Comparison of ENCODE assay signal across 28 cellular contexts in the genomic region with DNA sequence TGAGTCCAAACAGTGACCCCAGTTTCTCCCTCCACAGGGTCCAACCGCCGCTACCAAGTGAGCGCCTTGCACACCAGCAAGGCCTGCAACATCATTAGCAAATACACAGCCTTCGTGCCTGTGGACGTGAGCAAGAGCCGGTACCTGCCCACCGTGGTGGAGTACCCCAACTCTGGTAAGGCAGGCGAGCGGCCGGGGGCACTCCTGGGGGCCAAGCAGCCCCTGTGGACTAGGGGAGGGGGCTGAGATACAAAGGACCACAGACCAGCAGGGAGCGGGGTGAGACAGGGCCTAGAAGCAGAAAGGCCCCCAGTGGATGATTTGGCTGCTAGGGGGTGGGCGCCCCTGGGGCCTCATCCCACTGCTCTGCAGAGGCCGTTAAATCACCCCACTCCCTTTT. TPM values are rescaled to one million over a fixed set of nuclear protein-coding genes. Genes with fewer than 3 reads are reported as not detected.
DNase-seq lines count a peak whose midpoint lies in the region; ATAC-seq, FAIRE-seq and TF ChIP-seq lines count a peak whose summit lies in the region.
"Had no signal": no experiment of that assay in that cellular context is flagged by ENCODE, and none has a peak within 500 bp of the region (broad histone marks: within the 10 kb centered on the region; RNA-seq: fewer than 3 reads in every experiment).

No MANE protein-coding gene starts in this region.

- no peak for TF ChIP-seq RAD21 in IMR-90 (IDR thresholded peaks at IDR 0.05; ENCODE audit: low read length)

- peak overlapping the region; percentile 15 for H2AFZ ChIP-seq in IMR-90 (replicated peaks; ENCODE audit: low read length, poor library complexity)
- H2AFZ ChIP-seq in neuronal stem cell (ENCODE audit: low read length), result no peak overlapping the region

- TF ChIP-seq POLR2A in IMR-90 (IDR thresholded peaks at IDR 0.05; ENCODE audit: low read depth, low read length), result no peak
- no peak for TF ChIP-seq POLR2A in vagina (IDR thresholded peaks at IDR 0.05)

- H4K8ac ChIP-seq in IMR-90 (ENCODE audit: low read depth in 2 of 2, low read length in 2 of 2), result no peak overlapping the region
- H4K8ac ChIP-seq in neuronal stem cell (ENCODE audit: low read depth, low read length), result no peak overlapping the region

- in situ Hi-C loops in IMR-90 (cut with MboI; ENCODE audit: low sequenced_read_pairs), result no loop called here

- H2AK9ac ChIP-seq in IMR-90 (replicated peaks; ENCODE audit: low read depth, low read length, poor library complexity), result no peak overlapping the region

- H3K4me3 ChIP-seq in IMR-90 (ENCODE audit: insufficient read depth, low read depth, low read length) (no peak overlapping the region), kidney (ENCODE audit: low read length in 2 of 2) (no peak overlapping the region), neuronal stem cell (ENCODE audit: low read length in 2 of 2) (no peak overlapping the region), vagina (no peak overlapping the region)
- H3K4me3 ChIP-seq: BLaER1 had no signal

- H3K9ac ChIP-seq in IMR-90 (ENCODE audit: low read depth, low read length) (no peak overlapping the region), kidney (ENCODE audit: low read length in 2 of 2) (no peak overlapping the region), neuronal stem cell (ENCODE audit: low read depth, low read length, poor library complexity) (no peak overlapping the region)
- H3K9ac ChIP-seq: BLaER1 had no signal

- H2BK120ac ChIP-seq in IMR-90 (ENCODE audit: low read depth, low read length) (no peak overlapping the region), neuronal stem cell (ENCODE audit: low read depth, low read length) (peak overlapping the region; percentile 54)

- H3K79me1 ChIP-seq in IMR-90 (ENCODE audit: low read depth in 1 of 2, low read length in 2 of 2) (no peaks in the 10 kb centered on the region), neuronal stem cell (ENCODE audit: low read depth, low read length) (no peaks in the 10 kb centered on the region)

- WGBS in IMR-90 (ENCODE audit: extremely low coverage in 2 of 2, insufficient read length in 1 of 2), 2 experiments, result 80% methylated on average over 1 of the region's 13 CpGs; no CpG with 5 or more reads in 1 of the 2 experiments
- no CpG with 5 or more reads among the region's 13 CpGs for WGBS in neuronal stem cell (ENCODE audit: extremely low coverage in 2 of 2, insufficient read length in 2 of 2, insufficient replicate concordance in 1 of 2), 2 donors

- dilution Hi-C loops in IMR-90 (cut with HindIII; ENCODE audit: low sequenced_read_pairs, unreplicated experiment), result no loop called here

- H3K27ac ChIP-seq in IMR-90 (ENCODE audit: insufficient read depth, low read length) (no peak overlapping the region), kidney (ENCODE audit: low read depth in 2 of 2, low read length in 2 of 2) (no peak overlapping the region), neuronal stem cell (replicated peaks; ENCODE audit: low read length) (no peak overlapping the region), vagina (no peak overlapping the region)
- H3K27ac ChIP-seq: BLaER1 had no signal

- no peak overlapping the region for H4K91ac ChIP-seq in IMR-90 (ENCODE audit: insufficient read depth, low read depth, low read length)
- H4K91ac ChIP-seq in neuronal stem cell (ENCODE audit: low read depth, low read length, poor library complexity), result no peak overlapping the region

- no peak overlapping the region for H3K23ac ChIP-seq in IMR-90 (ENCODE audit: low read depth, low read length)
- no peak overlapping the region for H3K23ac ChIP-seq in neuronal stem cell (ENCODE audit: low read depth, low read length, poor library complexity)

- no peak overlapping the region for H3K4me2 ChIP-seq in IMR-90 (ENCODE audit: low read depth, low read length)
- H3K4me2 ChIP-seq in neuronal stem cell (ENCODE audit: insufficient read depth, low read length, poor library complexity, severe bottlenecking), result no peak overlapping the region
- H3K4me2 ChIP-seq: BLaER1 had no signal

- intact Hi-C loops in IMR-90 (cut with micrococcal nuclease) (no loop called here), kidney (cut with DNase I) (no loop called here), posterior vena cava (cut with DNase I) (no loop called here), vagina (cut with DNase I) (no loop called here)

- no peak overlapping the region for H3K18ac ChIP-seq in IMR-90 (ENCODE audit: low read depth, low read length)
- peak overlapping the region; percentile 87 for H3K18ac ChIP-seq in neuronal stem cell (ENCODE audit: low read length)

- H2AK5ac ChIP-seq in IMR-90 (ENCODE audit: low read depth, low read length) (no peak overlapping the region), neuronal stem cell (ENCODE audit: low read depth, low read length) (no peak overlapping the region)

- no peak for TF ChIP-seq CTCF in IMR-90 (conservative IDR thresholded peaks at IDR 0.05; ENCODE audit: low read depth, low read length)
- TF ChIP-seq CTCF in kidney (IDR thresholded peaks at IDR 0.05; ENCODE audit: borderline replicate concordance, extremely low read depth, insufficient read depth), result no peak
- no peak for TF ChIP-seq CTCF in vagina (IDR thresholded peaks at IDR 0.05)

- H3K4ac ChIP-seq in IMR-90 (ENCODE audit: low read depth, low read length) (no peak overlapping the region), neuronal stem cell (ENCODE audit: low read length) (no peak overlapping the region)

- peak overlapping the region; percentile 84 for H2BK12ac ChIP-seq in neuronal stem cell (ENCODE audit: low read length)

- H2BK20ac ChIP-seq in IMR-90 (ENCODE audit: low read depth, low read length), result no peak overlapping the region

- no TSS peak for BruUV-seq in IMR-90 (replicated peaks; lab: Mats Ljungman, UMichigan)

- no peaks in the 10 kb centered on the region for H4K20me1 ChIP-seq in IMR-90 (ENCODE audit: insufficient read depth, low read length)
- H4K20me1 ChIP-seq: BLaER1 had no signal

- no peak overlapping the region for H2BK5ac ChIP-seq in IMR-90 (ENCODE audit: low read depth, low read length, poor library complexity, severe bottlenecking)
- no peak overlapping the region for H2BK5ac ChIP-seq in neuronal stem cell (ENCODE audit: low read length)

- H2BK15ac ChIP-seq in IMR-90 (ENCODE audit: low read depth, low read length) (no peak overlapping the region), neuronal stem cell (ENCODE audit: low read length) (peak overlapping the region; percentile 95)

- H3K9me1 ChIP-seq in IMR-90 (ENCODE audit: insufficient read depth, low read length), result no peaks in the 10 kb centered on the region

- no peak for ATAC-seq in IMR-90 (ENCODE audit: low read depth)

- H3K14ac ChIP-seq in IMR-90 (replicated peaks; ENCODE audit: low read depth, low read length) (no peak overlapping the region), neuronal stem cell (ENCODE audit: low read length) (no peak overlapping the region)

- H3K27me3 ChIP-seq in IMR-90 (ENCODE audit: control insufficient read depth, insufficient read depth, low read length), result peaks cover 27% of the 10 kb centered on the region
- H3K27me3 ChIP-seq in neuronal stem cell (ENCODE audit: control insufficient read depth in 3 of 3, insufficient read depth in 3 of 3, low read depth in 1 of 3, low read length in 3 of 3), result peaks cover 0 to 28% (median 0%) of the 10 kb centered on the region in 3 experiments
- no peaks in the 10 kb centered on the region for H3K27me3 ChIP-seq in vagina
- H3K27me3 ChIP-seq: BE2C, BLaER1 had no signal

- no peak overlapping the region for H4K5ac ChIP-seq in IMR-90 (ENCODE audit: low read depth, low read length)

- CTCF ChIA-PET in IMR-90 (lab: Yijun Ruan, JAX), result no interaction called here

- 0 out of 2 replicates have a peak, but pooled peaks cover 2% of the 10 kb centered on the region for H3K9me3 ChIP-seq in IMR-90 (ENCODE audit: control insufficient read depth, insufficient read depth, low read length)
- H3K9me3 ChIP-seq in kidney (ENCODE audit: control insufficient read depth in 1 of 2, low read length in 2 of 2), result no peaks in the 10 kb centered on the region
- no peaks in the 10 kb centered on the region for H3K9me3 ChIP-seq in neuronal stem cell (replicated peaks in 1 of 2; ENCODE audit: control insufficient read depth in 2 of 2, insufficient read depth in 1 of 2, low read depth in 1 of 2, low read length in 2 of 2)
- H3K9me3 ChIP-seq in vagina, result no peaks in the 10 kb centered on the region
- H3K9me3 ChIP-seq: BE2C had no signal

- H3K56ac ChIP-seq in IMR-90 (ENCODE audit: extremely low read depth, insufficient read depth, low read length), result no peak overlapping the region

- FAIRE-seq in kidney (lab: Jason Lieb, UNC), result no peak
- FAIRE-seq: A204.1, G401.6, GM12891, GM19239 had no signal

- no peak for DNase-seq in IMR-90
- DNase-seq in kidney, result peak; percentile 6
- DNase-seq in neuronal stem cell (ENCODE audit: low spot score), result no peak
- DNase-seq in posterior vena cava (ENCODE audit: low spot score), result peak; percentile 26
- no peak for DNase-seq in NCI-H524 (lab: John Stamatoyannopoulos, UW)
- DNase-seq in DMS153 treated with DMSO at 0.1 percent for 48 hours (lab: John Stamatoyannopoulos, UW; ENCODE audit: unreplicated experiment), result no peak
- DNase-seq in NCI-H146 (lab: John Stamatoyannopoulos, UW), result no peak
- no peak for DNase-seq in vagina (ENCODE audit: extremely low spot score in 2 of 2)
- DNase-seq: 8988T; ACHN; BE2C; C1 segment of cervical spinal cord; CD4-positive, alpha-beta memory T cell; CD4-positive, CD25-positive, alpha-beta regulatory T cell; CD8-positive, alpha-beta memory T cell; COR-L47; DMS 273 treated with DMSO at 0.1 percent for 48 hours; DMS153; DMS79 treated with DMSO at 0.1 percent for 48 hours; GF-D8 had no signal

- H3K36me3 ChIP-seq in IMR-90 (ENCODE audit: control insufficient read depth, insufficient read depth, low read length) (no peaks in the 10 kb centered on the region), kidney (ENCODE audit: control insufficient read depth in 1 of 2, insufficient read depth in 2 of 2, low read length in 2 of 2) (no peaks in the 10 kb centered on the region), neuronal stem cell (replicated peaks in 1 of 2; ENCODE audit: control insufficient read depth in 2 of 2, insufficient read depth in 2 of 2, low read length in 2 of 2) (no peaks in the 10 kb centered on the region), vagina (no peaks in the 10 kb centered on the region)
- H3K36me3 ChIP-seq: BE2C, BLaER1 had no signal

- H3K4me1 ChIP-seq in IMR-90 (ENCODE audit: control insufficient read depth, insufficient read depth, low read length) (no peaks in the 10 kb centered on the region), kidney (ENCODE audit: control insufficient read depth in 1 of 2, insufficient read depth in 1 of 2, low read depth in 1 of 2, low read length in 2 of 2) (peaks cover 0 to 4% of the 10 kb centered on the region in 2 donors), neuronal stem cell (ENCODE audit: control insufficient read depth in 2 of 2, insufficient read depth in 1 of 2, low read depth in 1 of 2, low read length in 2 of 2) (peaks cover 0 to 14% of the 10 kb centered on the region in 2 donors), vagina (no peaks in the 10 kb centered on the region)
- H3K4me1 ChIP-seq: BE2C had no signal

- POLR2A ChIA-PET in IMR-90 (lab: Charles Lee; ENCODE audit: unreplicated experiment), result no interaction called here

RNA-seq across cellular contexts. Expression of a gene that starts 54.7 kb away (rescaled TPM):
- not detected in 2 replicates for total RNA-seq in IMR-90 (2012; rRNA removed)
- polyA plus RNA-seq in IMR-90 (2012; rRNA removed), result not detected in 2 replicates
- not detected in 2 replicates for polyA plus RNA-seq in IMR-90 (2012; cell fraction: cytosol; rRNA removed)
- not detected in 2 replicates for polyA plus RNA-seq in IMR-90 (2012; cell fraction: nucleus; rRNA removed; ENCODE audit: low replicate concordance)
- 1.4 TPM for total RNA-seq in kidney
- polyA plus RNA-seq in kidney (ENCODE audit: insufficient read depth, low read depth, low replicate concordance), result 0.69 TPM
- 0.14 TPM for polyA plus RNA-seq in neuronal stem cell (2013, experiment 1 of 2)
- polyA plus RNA-seq in neuronal stem cell (2013, experiment 2 of 2), result 0.15 TPM
- total RNA-seq in posterior vena cava, result not detected
- total RNA-seq in vagina, result not detected
- total RNA-seq: A673; CD4-positive, CD25-positive, alpha-beta regulatory T cell; CD8-positive, alpha-beta memory T cell had no signal
- polyA plus RNA-seq: AG04450; CD14-positive monocyte; CD8-positive, alpha-beta memory T cell had no signal

Comparison
In these comparisons a context has a peak if more than half of its experiments do, and no peak if none do; other contexts are left out.
1. DNase-seq: peak in kidney (single experiment) and posterior vena cava (single experiment); none in IMR-90 (single experiment), neuronal stem cell (single experiment), NCI-H524 (0 of 2), DMS153 treated with DMSO at 0.1 percent for 48 hours (single experiment), NCI-H146 (single experiment) and vagina (0 of 2).